ENCODE assay signal across 2 cellular contexts in the genomic region with DNA sequence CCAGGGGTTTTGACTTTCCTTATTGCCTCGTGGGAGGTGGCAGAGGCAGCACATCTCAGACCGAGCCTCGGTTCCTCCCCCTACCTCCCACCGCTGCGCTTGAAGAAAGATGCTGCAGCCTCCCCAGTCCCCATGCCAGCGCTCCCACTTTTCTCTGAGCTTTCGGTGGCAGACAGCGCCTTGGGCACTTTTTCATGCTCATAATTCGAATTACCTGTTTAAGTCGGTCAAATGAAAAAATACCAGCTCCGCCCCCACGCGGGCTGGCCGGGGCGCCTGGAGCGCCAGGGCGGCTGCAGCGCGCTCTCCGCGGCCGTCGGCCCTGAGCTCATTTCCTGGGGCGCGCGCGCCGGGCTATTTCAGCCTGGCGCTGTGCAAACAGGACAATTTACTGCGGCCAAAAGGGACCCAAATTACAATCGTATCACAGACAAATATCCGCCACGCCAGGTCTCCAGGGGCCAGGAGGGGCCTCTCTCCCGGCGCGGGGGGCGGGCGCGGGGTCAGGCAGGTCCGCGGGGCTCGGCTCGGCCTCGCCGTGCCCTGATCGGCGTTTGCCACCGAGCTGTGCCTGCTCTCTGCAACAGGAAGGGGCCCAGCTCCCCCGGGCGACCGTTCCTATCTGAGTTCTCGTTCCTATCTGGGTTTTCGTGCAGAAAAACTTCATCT.
TF ChIP-seq lines count a peak whose summit lies in the region.

No MANE protein-coding gene starts in this region.

TF ChIP-seq in SK-N-SH treated with all-trans-retinoic acid at 6 μM for 48 hours, 23 proteins besides CTCF, POLR2A, EP300 and RAD21 (continued from another document):
- TF ChIP-seq, protein P1, sequence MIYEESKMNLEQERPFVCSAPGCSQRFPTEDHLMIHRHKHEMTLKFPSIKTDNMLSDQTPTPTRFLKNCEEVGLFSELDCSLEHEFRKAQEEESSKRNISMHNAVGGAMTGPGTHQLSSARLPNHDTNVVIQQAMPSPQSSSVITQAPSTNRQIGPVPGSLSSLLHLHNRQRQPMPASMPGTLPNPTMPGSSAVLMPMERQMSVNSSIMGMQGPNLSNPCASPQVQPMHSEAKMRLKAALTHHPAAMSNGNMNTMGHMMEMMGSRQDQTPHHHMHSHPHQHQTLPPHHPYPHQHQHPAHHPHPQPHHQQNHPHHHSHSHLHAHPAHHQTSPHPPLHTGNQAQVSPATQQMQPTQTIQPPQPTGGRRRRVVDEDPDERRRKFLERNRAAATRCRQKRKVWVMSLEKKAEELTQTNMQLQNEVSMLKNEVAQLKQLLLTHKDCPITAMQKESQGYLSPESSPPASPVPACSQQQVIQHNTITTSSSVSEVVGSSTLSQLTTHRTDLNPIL (CRISPR knock-in tag; IDR thresholded peaks at IDR 0.05; ENCODE audit: low read depth) = no peak
- TF ChIP-seq ZFP30 (CRISPR knock-in tag; IDR thresholded peaks at IDR 0.05) = no peak
- no peak for TF ChIP-seq ESRRG (CRISPR knock-in tag; IDR thresholded peaks at IDR 0.05)
- no peak for TF ChIP-seq TSHZ2 (CRISPR knock-in tag; IDR thresholded peaks at IDR 0.05)
- no peak for TF ChIP-seq PATZ1 (CRISPR knock-in tag; IDR thresholded peaks at IDR 0.05; ENCODE audit: borderline replicate concordance)

TF ChIP-seq in H1, 55 proteins besides CTCF, POLR2A, EP300 and RAD21 (continued from another document):
- TF ChIP-seq, protein P2, sequence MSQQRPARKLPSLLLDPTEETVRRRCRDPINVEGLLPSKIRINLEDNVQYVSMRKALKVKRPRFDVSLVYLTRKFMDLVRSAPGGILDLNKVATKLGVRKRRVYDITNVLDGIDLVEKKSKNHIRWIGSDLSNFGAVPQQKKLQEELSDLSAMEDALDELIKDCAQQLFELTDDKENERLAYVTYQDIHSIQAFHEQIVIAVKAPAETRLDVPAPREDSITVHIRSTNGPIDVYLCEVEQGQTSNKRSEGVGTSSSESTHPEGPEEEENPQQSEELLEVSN (IDR thresholded peaks at IDR 0.05) = 0 out of 2 replicates have a peak, but pooled peaks have one; percentile 10
- TF ChIP-seq RBBP5 (IDR thresholded peaks at IDR 0.05; ENCODE audit: borderline replicate concordance, low read depth, low read length) (peak; percentile 34; the same call in 1 of the 2 replicates), PHF8 (conservative IDR thresholded peaks at IDR 0.05; ENCODE audit: low read depth, low read length) (peak; percentile 54), SUZ12 (IDR thresholded peaks at IDR 0.05; ENCODE audit: low read length) (peak; percentile 67), EZH2 (IDR thresholded peaks at IDR 0.05; ENCODE audit: low read depth, low read length, severe bottlenecking) (peak; percentile 75)
